ENCODE assay signal across 8 cellular contexts in genomic region chr20:20003955-20004322, GRCh38. TPM values are rescaled to one million over a fixed set of nuclear protein-coding genes. Genes with fewer than 3 reads are reported as not detected.
DNase-seq lines count a peak whose midpoint lies in the region; ATAC-seq and TF ChIP-seq lines count a peak whose summit lies in the region.
"Not testable (repeated sequence)": the region's sequence is repeated elsewhere in the genome, so short reads cannot be mapped to it uniquely, and the experiment has no call there.

No MANE protein-coding gene starts in this region.

- H3K36me3 ChIP-seq in GM23338 (ENCODE audit: insufficient read depth): not testable (repeated sequence)
- H3K36me3 ChIP-seq in spleen (peaks cover 0 to 38% (median 5%) of the 10 kb centered on the region in 6 donors), upper lobe of left lung (peaks cover 12 to 40% (median 14%) of the 10 kb centered on the region in 4 donors)

- H3K27me3 Mint-ChIP-seq in GM23338 (ENCODE audit: insufficient read depth, low read depth, poor library complexity): not testable (repeated sequence)
- peaks cover 28% of the 10 kb centered on the region for H3K27me3 Mint-ChIP-seq in activated CD8-positive, alpha-beta T cell treated with anti-CD3 and anti-CD28 coated beads for 36 hours
- H3K27me3 Mint-ChIP-seq in naive thymus-derived CD8-positive, alpha-beta T cell: peaks cover 20 to 47% (median 29%) of the 10 kb centered on the region in 5 donors

- DNase-seq in GM23338 (ENCODE audit: low spot score); activated CD8-positive, alpha-beta T cell treated with anti-CD3 and anti-CD28 coated beads for 36 hours; epithelial cell of prostate (ENCODE audit: low read depth, low spot score); naive thymus-derived CD8-positive, alpha-beta T cell; spleen; upper lobe of left lung: not testable (repeated sequence)
- DNase-seq in iris pigment epithelial cell (ENCODE audit: low read depth): peak; percentile 33

- H4K20me1 ChIP-seq in GM23338 (replicated peaks; ENCODE audit: insufficient read depth): not testable (repeated sequence)

- not testable (repeated sequence) for H3K36me3 Mint-ChIP-seq in GM23338 (ENCODE audit: low read depth); activated CD8-positive, alpha-beta T cell treated with anti-CD3 and anti-CD28 coated beads for 36 hours (ENCODE audit: low read depth); naive thymus-derived CD8-positive, alpha-beta T cell

- H3K4me3 ChIP-seq in GM23338: not testable (repeated sequence)
- H3K4me3 ChIP-seq in spleen: peak overlapping the region in 3 of 8 donors; percentile 4 to 42 (median 27)
- peak overlapping the region in 2 of 4 donors; percentile 16 to 26 for H3K4me3 ChIP-seq in upper lobe of left lung

- TF ChIP-seq POLR2A in spleen (IDR thresholded peaks at IDR 0.05); upper lobe of left lung (IDR thresholded peaks at IDR 0.05): not testable (repeated sequence)

- H3K4me2 ChIP-seq in GM23338: not testable (repeated sequence)

- not testable (repeated sequence) for H3K79me2 ChIP-seq in GM23338 (replicated peaks; ENCODE audit: insufficient read depth)

- not testable (repeated sequence) for H3K4me1 Mint-ChIP-seq in GM23338
- peaks cover 17% of the 10 kb centered on the region for H3K4me1 Mint-ChIP-seq in activated CD8-positive, alpha-beta T cell treated with anti-CD3 and anti-CD28 coated beads for 36 hours (ENCODE audit: low read depth)
- H3K4me1 Mint-ChIP-seq in naive thymus-derived CD8-positive, alpha-beta T cell: peaks cover 13 to 32% (median 15%) of the 10 kb centered on the region in 4 donors

- intact Hi-C loops in activated CD8-positive, alpha-beta T cell treated with anti-CD3 and anti-CD28 coated beads for 36 hours (cut with micrococcal nuclease); spleen (cut with DNase I; ENCODE audit: low total_unique reads): not testable (repeated sequence)

- H2AFZ ChIP-seq in GM23338: peak overlapping the region; percentile 43; the same call in 1 of the 2 replicates

- CTCF ChIA-PET in activated CD8-positive, alpha-beta T cell treated with anti-CD3 and anti-CD28 coated beads for 36 hours (lab: Charles Lee): interaction anchor here (0.9 kb wide), 1 partner anchor 14 kb away, joined by 3 read pairs; no protein-coding TSS in a partner anchor

- TF ChIP-seq CTCF in GM23338 (conservative IDR thresholded peaks at IDR 0.05; ENCODE audit: low read depth in 2 of 2); activated CD8-positive, alpha-beta T cell treated with anti-CD3 and anti-CD28 coated beads for 36 hours (IDR thresholded peaks at IDR 0.05); spleen (IDR thresholded peaks at IDR 0.05 in 8 of 11, conservative IDR thresholded peaks at IDR 0.05 in 3 of 11); upper lobe of left lung (IDR thresholded peaks at IDR 0.05): not testable (repeated sequence)

- H3K9me3 Mint-ChIP-seq in GM23338; activated CD8-positive, alpha-beta T cell treated with anti-CD3 and anti-CD28 coated beads for 36 hours; naive thymus-derived CD8-positive, alpha-beta T cell: not testable (repeated sequence)

- ATAC-seq in GM23338; activated CD8-positive, alpha-beta T cell treated with anti-CD3 and anti-CD28 coated beads for 36 hours; naive thymus-derived CD8-positive, alpha-beta T cell; upper lobe of left lung (ENCODE audit: low FRiP score in 2 of 2): not testable (repeated sequence)

- H3K9me3 ChIP-seq in spleen, upper lobe of left lung: not testable (repeated sequence)

- H3F3A ChIP-seq in GM23338 (replicated peaks; ENCODE audit: low read depth): not testable (repeated sequence)

- WGBS in spleen, 5 donors: 49 to 72% (median 56%) methylated on average over 6 of the region's 6 CpGs
- 59 to 62% methylated on average over 6 of the region's 6 CpGs for WGBS in upper lobe of left lung, 2 donors

- H3K9me2 ChIP-seq in GM23338 (ENCODE audit: insufficient read depth): not testable (repeated sequence)

- H3K27me3 ChIP-seq in GM23338 (ENCODE audit: insufficient read depth); upper lobe of left lung: not testable (repeated sequence)
- H3K27me3 ChIP-seq in spleen (replicated peaks in 1 of 7): peaks cover 0 to 12% (median 0%) of the 10 kb centered on the region in 7 donors

- H3K27ac ChIP-seq in GM23338 (ENCODE audit: low read depth): not testable (repeated sequence)
- H3K27ac ChIP-seq in angular gyrus (ENCODE audit: low read depth, low read length): peak overlapping the region; percentile 5
- peak overlapping the region; percentile 12 for H3K27ac ChIP-seq in epithelial cell of prostate
- peak overlapping the region; percentile 19 to 83 (median 68) for H3K27ac ChIP-seq in spleen
- H3K27ac ChIP-seq in upper lobe of left lung: peak overlapping the region; percentile 64 to 82 (median 72)

- POLR2A ChIA-PET in activated CD8-positive, alpha-beta T cell treated with anti-CD3 and anti-CD28 coated beads for 36 hours (lab: Charles Lee): interaction anchor here (3.3 kb wide), 1 partner anchor 14 kb away, joined by 9 read pairs; the partner anchor contains the start of gene NAA20
- POLR2A ChIA-PET in naive thymus-derived CD8-positive, alpha-beta T cell (lab: Charles Lee): interaction anchor here (0.6 kb wide), 1 partner anchor 11 kb away, joined by 3 read pairs; no protein-coding TSS in a partner anchor

- not testable (repeated sequence) for H3K4me1 ChIP-seq in GM23338 (ENCODE audit: insufficient read depth)
- peaks cover 8 to 64% (median 24%) of the 10 kb centered on the region in 6 donors for H3K4me1 ChIP-seq in spleen
- peaks cover 21 to 45% (median 23%) of the 10 kb centered on the region in 4 donors for H3K4me1 ChIP-seq in upper lobe of left lung

- H3K27ac Mint-ChIP-seq in GM23338: not testable (repeated sequence)
- peak overlapping the region; percentile 65 for H3K27ac Mint-ChIP-seq in activated CD8-positive, alpha-beta T cell treated with anti-CD3 and anti-CD28 coated beads for 36 hours
- H3K27ac Mint-ChIP-seq in naive thymus-derived CD8-positive, alpha-beta T cell: peak overlapping the region in 3 of 10 donors; percentile 39 to 47 (median 47)

- not testable (repeated sequence) for H3K4me3 Mint-ChIP-seq in GM23338
- peak overlapping the region; percentile 71 for H3K4me3 Mint-ChIP-seq in activated CD8-positive, alpha-beta T cell treated with anti-CD3 and anti-CD28 coated beads for 36 hours
- H3K4me3 Mint-ChIP-seq in naive thymus-derived CD8-positive, alpha-beta T cell: peak overlapping the region; percentile 68 to 88 (median 84)

- not testable (repeated sequence) for TF ChIP-seq EP300 in upper lobe of left lung (IDR thresholded peaks at IDR 0.05)

RNA-seq across cellular contexts. Expression of gene NAA20, which starts 13.2 kb away (rescaled TPM):
- total RNA-seq in GM23338 (2014; rRNA removed; shearing (Covaris generic)): 28.7 and 29.4 TPM in 2 replicates
- polyA plus RNA-seq in GM23338 (2016; fragmentation: Nextera tagmentation; extraction: Ambion mirVana) (117 and 127 TPM in 2 replicates), spleen (10 to 100 TPM; 53.2 to 68.4 (median 61.8) TPM)
- 100 to 1,000 TPM in 1 of 2 experiments, 10 to 100 TPM in 1; 99.8 to 100 TPM for total RNA-seq in activated CD8-positive, alpha-beta T cell treated with anti-CD3 and anti-CD28 coated beads for 36 hours
- total RNA-seq in naive thymus-derived CD8-positive, alpha-beta T cell: 10 to 100 TPM; 40.9 to 41.5 TPM
- polyA plus RNA-seq in naive thymus-derived CD8-positive, alpha-beta T cell: 10 to 100 TPM; 75.0 to 82.4 (median 79.9) TPM
- total RNA-seq in spleen (10 to 100 TPM; 19.3 to 44.6 (median 30.8) TPM), upper lobe of left lung (10 to 100 TPM; 17.8 to 56.5 (median 49.4) TPM)

RNA-seq across cellular contexts. Expression of gene CRNKL1, which starts 48.3 kb away (rescaled TPM):
- total RNA-seq in GM23338 (2014; rRNA removed; shearing (Covaris generic)): 24.2 and 25.9 TPM in 2 replicates
- polyA plus RNA-seq in GM23338 (2016; fragmentation: Nextera tagmentation; extraction: Ambion mirVana) (20.7 and 27.2 TPM in 2 replicates), spleen (10 to 100 TPM; 14.2 to 21.3 (median 16.7) TPM)
- total RNA-seq in activated CD8-positive, alpha-beta T cell treated with anti-CD3 and anti-CD28 coated beads for 36 hours: 10 to 100 TPM; 21.1 to 23.3 TPM
- 10 to 100 TPM; 26.7 to 34.3 TPM for total RNA-seq in naive thymus-derived CD8-positive, alpha-beta T cell
- polyA plus RNA-seq in naive thymus-derived CD8-positive, alpha-beta T cell: 10 to 100 TPM in 1 of 3 donors, 1 to 10 TPM in 2; 6.9 to 14.6 (median 9.0) TPM
- total RNA-seq in spleen (10 to 100 TPM; 20.9 to 24.7 (median 23.8) TPM), upper lobe of left lung (10 to 100 TPM; 13.5 to 44.0 (median 18.4) TPM)

RNA-seq across cellular contexts. Expression of gene CFAP61, which starts 48.4 kb away (rescaled TPM):
- total RNA-seq in GM23338 (2014; rRNA removed; shearing (Covaris generic)): not detected in 2 replicates
- polyA plus RNA-seq in GM23338 (2016; fragmentation: Nextera tagmentation; extraction: Ambion mirVana) (0.21 TPM in 1 of 2 replicates, not detected in the other), spleen (under 1 TPM in 2 of 3 donors, not detected in 1; 0.06 to 0.17 TPM)
- not detected for total RNA-seq in activated CD8-positive, alpha-beta T cell treated with anti-CD3 and anti-CD28 coated beads for 36 hours
- total RNA-seq in naive thymus-derived CD8-positive, alpha-beta T cell: not detected
- not detected for polyA plus RNA-seq in naive thymus-derived CD8-positive, alpha-beta T cell
- total RNA-seq in spleen (not detected), upper lobe of left lung (10 to 100 TPM in 2 of 6 donors, 1 to 10 TPM in 3, under 1 TPM in 1; 0.37 to 14.3 (median 6.1) TPM)
